11 cellular contexts compared by ENCODE assay signal in the genomic region with DNA sequence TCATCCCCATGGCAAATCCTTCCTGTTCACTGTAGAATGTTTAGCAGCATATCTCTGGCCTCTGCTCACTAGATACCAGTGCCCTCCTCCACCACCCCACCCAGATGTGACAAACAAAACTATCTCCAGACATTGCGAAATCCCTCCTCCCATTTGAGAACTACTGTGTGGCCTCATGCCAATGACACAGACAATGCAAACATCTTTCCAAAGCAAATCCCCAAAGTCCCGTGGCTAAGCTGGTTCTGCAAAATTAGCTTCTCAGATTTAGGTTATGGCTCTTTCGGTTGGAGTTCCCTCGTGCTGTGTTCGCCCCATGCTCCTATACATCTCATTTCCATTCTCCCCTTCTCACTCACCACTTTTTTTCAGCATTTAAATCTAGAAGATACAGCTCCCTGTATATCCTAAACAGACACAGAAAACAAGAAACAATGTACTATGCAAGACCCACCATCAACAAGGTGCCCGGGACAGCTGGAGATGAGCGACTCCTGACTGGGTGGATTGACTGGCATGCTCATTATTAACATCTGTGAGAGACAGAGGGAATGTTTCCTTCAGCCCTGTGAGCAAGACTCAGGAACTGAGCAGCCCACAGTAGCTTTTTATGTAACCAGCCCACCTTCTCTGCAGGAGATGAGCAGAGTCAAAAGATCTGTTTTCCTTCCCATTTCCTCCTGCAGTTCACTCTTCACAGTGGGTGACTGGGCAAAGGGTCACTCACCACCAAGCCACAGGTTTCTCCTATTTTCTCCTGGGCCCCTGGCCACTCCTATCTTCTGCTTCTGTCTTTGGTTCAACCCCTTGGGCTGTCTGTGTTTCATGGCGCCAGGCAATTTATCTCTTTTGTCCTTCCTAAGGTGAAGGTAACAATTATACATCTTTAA.
DNase-seq lines count a peak whose midpoint lies in the region; ATAC-seq and TF ChIP-seq lines count a peak whose summit lies in the region.
"Had no signal": no experiment of that assay in that cellular context is flagged by ENCODE, and none has a peak within 500 bp of the region (broad histone marks: within the 10 kb centered on the region; RNA-seq: fewer than 3 reads in every experiment).

No MANE protein-coding gene starts in this region.

- H3K27me3 ChIP-seq in A673 (replicated peaks; ENCODE audit: insufficient read depth, low read depth, low read length, poor library complexity) (no peaks in the 10 kb centered on the region), smooth muscle cell (ENCODE audit: low read depth) (no peaks in the 10 kb centered on the region)
- H3K27me3 ChIP-seq: upper lobe of left lung had no signal

- peak; percentile 31 for ATAC-seq in left colon
- no peak for ATAC-seq in HG03457 (IDR thresholded peaks at IDR 0.05; ENCODE audit: unreplicated experiment)
- no peak for ATAC-seq in GM19463 (IDR thresholded peaks at IDR 0.05; ENCODE audit: unreplicated experiment)

- H3F3A ChIP-seq in smooth muscle cell (ENCODE audit: low read depth): no peaks in the 10 kb centered on the region

- intact Hi-C loops in A673 (cut with micrococcal nuclease; ENCODE audit: unreplicated experiment): no loop called here
- intact Hi-C loops in left colon (cut with DNase I, micrococcal nuclease): no loop called here
- intact Hi-C loops in posterior vena cava (cut with DNase I): no loop called here

- H4K20me1 ChIP-seq in smooth muscle cell (ENCODE audit: low read depth): no peaks in the 10 kb centered on the region

- 76% methylated on average over 8 of the region's 8 CpGs for WGBS in smooth muscle cell (ENCODE audit: low lambda C conversion rate)

- no peak overlapping the region for H3K27ac ChIP-seq in A673 (ENCODE audit: low read depth, low read length, poor library complexity, severe bottlenecking)
- H3K27ac ChIP-seq in smooth muscle cell (ENCODE audit: low read depth): no peak overlapping the region
- H3K27ac ChIP-seq: upper lobe of left lung had no signal

- POLR2A ChIA-PET in A673 (lab: Charles Lee; ENCODE audit: low non-redundant PET): no interaction called here

- no peak overlapping the region for H3K9ac ChIP-seq in smooth muscle cell (ENCODE audit: low read depth)

- H3K4me1 ChIP-seq in A673 (ENCODE audit: insufficient read depth, low read length, poor library complexity, severe bottlenecking): no peaks in the 10 kb centered on the region
- no peaks in the 10 kb centered on the region for H3K4me1 ChIP-seq in smooth muscle cell (ENCODE audit: low read depth)

- H3K9me3 ChIP-seq in A673 (ENCODE audit: low read depth, low read length, poor library complexity, severe bottlenecking) (no peaks in the 10 kb centered on the region), smooth muscle cell (replicated peaks; ENCODE audit: low read depth) (no peaks in the 10 kb centered on the region)
- H3K9me3 ChIP-seq: upper lobe of left lung had no signal

- CTCF ChIA-PET in A673 (lab: Charles Lee): no interaction called here

- H3K4me2 ChIP-seq in smooth muscle cell: no peak overlapping the region

- H2AFZ ChIP-seq in smooth muscle cell (ENCODE audit: low read depth): no peak overlapping the region

- no peaks in the 10 kb centered on the region for H3K79me2 ChIP-seq in smooth muscle cell (ENCODE audit: low read depth)

- H3K36me3 ChIP-seq in A673 (ENCODE audit: insufficient read depth, low read length, poor library complexity, severe bottlenecking): no peaks in the 10 kb centered on the region
- H3K36me3 ChIP-seq in smooth muscle cell (ENCODE audit: low read depth): no peaks in the 10 kb centered on the region
- H3K36me3 ChIP-seq: upper lobe of left lung had no signal

- TF ChIP-seq CTCF in A673 (conservative IDR thresholded peaks at IDR 0.05; ENCODE audit: low read depth, low read length) (no peak), smooth muscle cell (IDR thresholded peaks at IDR 0.05; ENCODE audit: borderline replicate concordance, insufficient read depth, poor library complexity, severe bottlenecking) (no peak)

- no TSS peak for BruUV-seq in A673 (replicated peaks; lab: Mats Ljungman, UMichigan)

- DNase-seq in A673 (ENCODE audit: low spot score): peak; percentile 58
- peak; percentile 28 for DNase-seq in HuH-7 (ENCODE audit: low spot score)
- DNase-seq in SIG-M5 (lab: John Stamatoyannopoulos, UW): peak; percentile 5
- peak in 1 of 2 donors; percentile 36 for DNase-seq in left colon
- DNase-seq in posterior vena cava (ENCODE audit: low spot score): no peak
- no peak for DNase-seq in smooth muscle cell (lab: John Stamatoyannopoulos, UW; ENCODE audit: unreplicated experiment)
- DNase-seq: CD4-positive, alpha-beta T cell; H9 had no signal

- H3K4me3 ChIP-seq in A673 (ENCODE audit: low read depth, low read length, poor library complexity, severe bottlenecking) (no peak overlapping the region), smooth muscle cell (no peak overlapping the region)
- H3K4me3 ChIP-seq: upper lobe of left lung had no signal

Comparison
In these comparisons a context has a peak if more than half of its experiments do, and no peak if none do; other contexts are left out.
1. DNase-seq: peak in A673 (single experiment), HuH-7 (single experiment) and SIG-M5 (single experiment); none in posterior vena cava (single experiment) and smooth muscle cell (single experiment).